In the genomic region with DNA sequence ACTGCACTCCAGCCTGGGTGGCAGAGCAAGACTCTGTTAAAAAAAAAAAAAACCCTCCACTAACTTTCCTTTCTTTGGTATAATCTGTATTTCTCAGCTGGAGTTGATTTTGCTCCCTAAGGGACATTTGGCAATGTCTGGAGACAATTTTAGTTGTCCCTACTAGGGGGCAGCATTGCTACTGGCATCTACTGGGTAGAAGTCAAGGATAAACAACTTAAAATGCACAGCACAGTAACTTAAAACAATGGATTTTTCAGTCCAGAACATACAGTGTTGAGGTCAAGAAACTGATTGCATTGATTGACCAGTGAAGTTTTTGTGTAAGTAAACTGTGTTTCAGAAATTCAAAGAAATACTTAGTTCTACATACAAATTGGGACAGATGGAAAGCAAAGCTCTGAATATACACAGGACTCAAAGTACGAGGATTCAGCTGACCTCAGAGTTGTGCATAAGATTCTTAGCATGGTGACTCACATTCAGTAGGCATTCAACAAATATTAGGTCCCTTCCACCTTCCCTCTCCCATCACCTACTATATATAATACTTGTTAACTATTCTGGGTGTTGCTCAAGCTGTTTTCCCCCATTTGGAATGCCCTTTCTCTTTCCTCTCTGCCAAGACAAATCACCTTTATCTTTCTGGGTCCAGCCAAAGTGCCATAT, we compare ENCODE assay signal across 10 cellular contexts. TPM values are rescaled to one million over a fixed set of nuclear protein-coding genes. Genes with fewer than 3 reads are reported as not detected.
DNase-seq lines count a peak whose midpoint lies in the region; ATAC-seq, FAIRE-seq and TF ChIP-seq lines count a peak whose summit lies in the region.
"Had no signal": no experiment of that assay in that cellular context is flagged by ENCODE, and none has a peak within 500 bp of the region (broad histone marks: within the 10 kb centered on the region; RNA-seq: fewer than 3 reads in every experiment).

No MANE protein-coding gene starts in this region.

- TF ChIP-seq CTCF in K562 (IDR thresholded peaks at IDR 0.05 in 2 of 3, conservative IDR thresholded peaks at IDR 0.05 in 1 of 3; ENCODE audit: insufficient read depth in 2 of 3, low read depth in 1 of 3, low read length in 3 of 3) (peak in 2 of 3 experiments; percentile 14 to 24; a peak in 1 of 6 replicates), lung (IDR thresholded peaks at IDR 0.05; ENCODE audit: control extremely low read depth, extremely low read depth) (peak; percentile 6)

- POLR2A ChIA-PET in K562 (lab: Yijun Ruan, JAX): no interaction called here
- POLR2A ChIA-PET in activated CD4-positive, alpha-beta T cell treated with anti-CD3 and anti-CD28 coated beads, Interleukin-2, amount 10 ng/mL, durations not matched to agents 7 days and 5 days (lab: Charles Lee): no interaction called here

- H3K4me3 Mint-ChIP-seq in activated CD4-positive, alpha-beta T cell treated with anti-CD3 and anti-CD28 coated beads, Interleukin-2, amount 10 ng/mL, durations not matched to agents 7 days and 5 days: no peak overlapping the region
- H3K4me3 Mint-ChIP-seq: memory B cell had no signal

- 0% methylated on average over 1 of the region's 1 CpG for WGBS in K562 (ENCODE audit: insufficient coverage, low coverage, missing lambda C conversion rate)
- WGBS in lung, 2 donors: 56 to 67% methylated on average over 1 of the region's 1 CpG

- TF ChIP-seq RAD21 in K562 (CRISPR knock-in tag; conservative IDR thresholded peaks at IDR 0.05 in 1 of 2, IDR thresholded peaks at IDR 0.05 in 1 of 2): peak in 1 of 2 experiments; percentile 25; a peak in 1 of 4 replicates

- H3K27ac Mint-ChIP-seq in activated CD4-positive, alpha-beta T cell treated with anti-CD3 and anti-CD28 coated beads, Interleukin-2, amount 10 ng/mL, durations not matched to agents 7 days and 5 days: no peak overlapping the region
- H3K27ac Mint-ChIP-seq: memory B cell had no signal

- no peaks in the 10 kb centered on the region for H3K9me2 ChIP-seq in Karpas-422 (replicated peaks; ENCODE audit: insufficient read depth, low read length)

- no peak overlapping the region for H3K4me2 ChIP-seq in Karpas-422 (ENCODE audit: low read depth, low read length, poor library complexity, severe bottlenecking)
- H3K4me2 ChIP-seq in K562 (ENCODE audit: insufficient read depth, low read length): no peak overlapping the region

- ATAC-seq in K562 (no peak), lung (ENCODE audit: insufficient read depth, low FRiP score) (no peak), HG02623 (IDR thresholded peaks at IDR 0.05; ENCODE audit: unreplicated experiment) (no peak)

- no TSS peak for BruUV-seq in K562 (replicated peaks; lab: Mats Ljungman, UMichigan)

- no peak overlapping the region for H3K9ac ChIP-seq in Karpas-422 (ENCODE audit: low read length)
- H3K9ac ChIP-seq in K562 (ENCODE audit: insufficient read depth in 1 of 2, low read depth in 2 of 2, low read length in 2 of 2): no peak overlapping the region

- CTCF ChIA-PET in K562 (lab: Yijun Ruan, JAX; ENCODE audit: low intra/inter-chr PET ratio): interaction anchor here (0.6 to 1.1 kb wide), 2 partner anchors 309 to 546 kb away, joined by 3 read pairs; no protein-coding TSS in a partner anchor
- CTCF ChIA-PET in activated CD4-positive, alpha-beta T cell treated with anti-CD3 and anti-CD28 coated beads, Interleukin-2, amount 10 ng/mL, durations not matched to agents 7 days and 5 days (lab: Charles Lee): no interaction called here

- H3K4me1 ChIP-seq in Karpas-422 (ENCODE audit: low read length): no peaks in the 10 kb centered on the region
- H3K4me1 ChIP-seq in K562 (replicated peaks in 1 of 2; ENCODE audit: control insufficient read depth in 2 of 2, insufficient read depth in 2 of 2, low read length in 2 of 2): no peaks in the 10 kb centered on the region
- H3K4me1 ChIP-seq in lung (ENCODE audit: control insufficient read depth in 2 of 2, insufficient read depth in 2 of 2, low read length in 2 of 2): peaks cover 0 to 6% of the 10 kb centered on the region in 2 donors

- H4K20me1 ChIP-seq in Karpas-422 (ENCODE audit: insufficient read depth, low read depth, low read length) (no peaks in the 10 kb centered on the region), K562 (replicated peaks; ENCODE audit: control insufficient read depth, insufficient read depth, low read length) (no peaks in the 10 kb centered on the region)

- DNase-seq in DMS53 treated with DMSO at 0.1 percent for 48 hours (lab: John Stamatoyannopoulos, UW; ENCODE audit: unreplicated experiment) (peak; percentile 23), Karpas-422 (peak; percentile 57), K562 (ENCODE audit: extremely low read depth in 1 of 4, low spot score in 3 of 4) (peak in 1 of 4 experiments; percentile 20), lung (ENCODE audit: low spot score) (no peak), activated T-cell treated with anti-CD3 and anti-CD28 coated beads for 4 hours (no peak), middle frontal gyrus (ENCODE audit: extremely low spot score, low spot score) (no peak)
- no peak for DNase-seq in activated CD4-positive, alpha-beta T cell treated with anti-CD3 and anti-CD28 coated beads, Interleukin-2, amount 10 ng/mL, durations not matched to agents 7 days and 5 days

- H3K36me3 ChIP-seq in Karpas-422 (ENCODE audit: insufficient read depth, low read length): no peaks in the 10 kb centered on the region
- H3K36me3 ChIP-seq in K562 (ENCODE audit: control insufficient read depth, insufficient read depth, low read length): no peaks in the 10 kb centered on the region
- H3K36me3 ChIP-seq in lung (ENCODE audit: control insufficient read depth in 2 of 2, insufficient read depth in 2 of 2, low read length in 2 of 2): no peaks in the 10 kb centered on the region

- H3K9me3 ChIP-seq in Karpas-422 (ENCODE audit: low read length) (no peaks in the 10 kb centered on the region), K562 (replicated peaks; ENCODE audit: control insufficient read depth, insufficient read depth, low read depth, low read length) (no peaks in the 10 kb centered on the region), lung (ENCODE audit: control insufficient read depth in 2 of 2, insufficient read depth in 1 of 2, low read length in 1 of 2) (peaks cover 0 to 2% of the 10 kb centered on the region in 2 donors)

- H3K4me1 Mint-ChIP-seq in activated CD4-positive, alpha-beta T cell treated with anti-CD3 and anti-CD28 coated beads, Interleukin-2, amount 10 ng/mL, durations not matched to agents 7 days and 5 days: peaks cover 15% of the 10 kb centered on the region
- H3K4me1 Mint-ChIP-seq: memory B cell had no signal

- no peaks in the 10 kb centered on the region for H3K36me3 Mint-ChIP-seq in activated CD4-positive, alpha-beta T cell treated with anti-CD3 and anti-CD28 coated beads, Interleukin-2, amount 10 ng/mL, durations not matched to agents 7 days and 5 days (ENCODE audit: low read depth)
- H3K36me3 Mint-ChIP-seq: memory B cell had no signal

- H3K9me1 ChIP-seq in K562 (ENCODE audit: control insufficient read depth, insufficient read depth, low read length): no peaks in the 10 kb centered on the region

- H3K79me2 ChIP-seq in Karpas-422 (ENCODE audit: low read length): no peaks in the 10 kb centered on the region
- no peaks in the 10 kb centered on the region for H3K79me2 ChIP-seq in K562 (ENCODE audit: control insufficient read depth, insufficient read depth, low read length)

- H3K27me3 Mint-ChIP-seq in activated CD4-positive, alpha-beta T cell treated with anti-CD3 and anti-CD28 coated beads, Interleukin-2, amount 10 ng/mL, durations not matched to agents 7 days and 5 days: no peaks in the 10 kb centered on the region
- H3K27me3 Mint-ChIP-seq: memory B cell had no signal

- intact Hi-C loops in K562 (cut with micrococcal nuclease): no loop called here

- FAIRE-seq in K562 (lab: Jason Lieb, UNC): no peak

- TF ChIP-seq POLR2A in K562 (conservative IDR thresholded peaks at IDR 0.05): no peak

- no peaks in the 10 kb centered on the region for H3K9me3 Mint-ChIP-seq in activated CD4-positive, alpha-beta T cell treated with anti-CD3 and anti-CD28 coated beads, Interleukin-2, amount 10 ng/mL, durations not matched to agents 7 days and 5 days
- H3K9me3 Mint-ChIP-seq: memory B cell had no signal

- H2AFZ ChIP-seq in Karpas-422 (ENCODE audit: low read length): no peak overlapping the region
- H2AFZ ChIP-seq in K562 (ENCODE audit: low read depth, low read length): no peak overlapping the region

- no peaks in the 10 kb centered on the region for H3K27me3 ChIP-seq in Karpas-422 (ENCODE audit: low read length)
- no peaks in the 10 kb centered on the region for H3K27me3 ChIP-seq in K562 (ENCODE audit: control insufficient read depth in 2 of 2, insufficient read depth in 2 of 2, low read length in 2 of 2)
- no peaks in the 10 kb centered on the region for H3K27me3 ChIP-seq in lung (ENCODE audit: control insufficient read depth, insufficient read depth)

- no peak for TF ChIP-seq EP300 in K562 (IDR thresholded peaks at IDR 0.05; ENCODE audit: low read length)

- in situ Hi-C loops in K562 (cut with MboI): no loop called here

- no peak overlapping the region for H3K4me3 ChIP-seq in Karpas-422 (ENCODE audit: low read length)
- no peak overlapping the region for H3K4me3 ChIP-seq in K562
- no peak overlapping the region for H3K4me3 ChIP-seq in lung

- H3K27ac ChIP-seq in Karpas-422 (ENCODE audit: low read length) (no peak overlapping the region), K562 (ENCODE audit: extremely low read depth, low read depth, low read length) (no peak overlapping the region), lung (ENCODE audit: low read depth in 1 of 2, low read length in 1 of 2) (no peak overlapping the region)

RNA-seq across cellular contexts. Expression of a gene that starts 8.8 kb away (rescaled TPM):
- total RNA-seq in Karpas-422 (2014; rRNA removed; shearing (Covaris generic); ENCODE audit: low replicate concordance): not detected in 2 replicates
- 0.97 and 2.9 TPM in 2 replicates for total RNA-seq in K562 (2011; cell fraction: chromatin; rRNA removed; ENCODE audit: low replicate concordance)
- 0.50 and 0.79 TPM in 2 replicates for total RNA-seq in K562 (2011; cell fraction: nucleolus; rRNA removed)
- total RNA-seq in K562 (2011; cell fraction: nucleoplasm; rRNA removed): 1.8 and 3.1 TPM in 2 replicates
- total RNA-seq in K562 (2014; rRNA removed) (1.6 and 2.0 TPM in 2 replicates), K562 (2014; rRNA removed; fragmentation: Illumina TruSeq; extraction: Trizol) (2.4 and 3.1 TPM in 2 replicates), K562 (2015; rRNA removed; fragmentation: Illumina TruSeq; extraction: Trizol) (2.7 and 2.8 TPM in 2 replicates), K562 (2021) (1.5 TPM in 2 replicates), lung (not detected)
- polyA plus RNA-seq in K562 (2011; rRNA removed) (0.66 and 3.3 TPM in 2 replicates), K562 (2014; fragmentation: Illumina TruSeq; extraction: Trizol) (2.1 and 2.7 TPM in 2 replicates), K562 (2014; fragmentation: Nextera tagmentation; extraction: Ambion mirVana) (under 1 TPM; 0.25 to 0.53 TPM), K562 (2014; rRNA removed) (2.3 and 2.5 TPM in 2 replicates), lung (not detected)
- polyA plus RNA-seq in K562 (2011; cell fraction: cytosol; rRNA removed): 0.28 and 0.37 TPM in 2 replicates
- 0.62 and 1.7 TPM in 2 replicates for polyA plus RNA-seq in K562 (2011; cell fraction: nucleus; rRNA removed)
- polyA plus RNA-seq in K562 (2012): 1.9 and 3.2 TPM in 2 replicates
- polyA minus RNA-seq in K562 (2011; rRNA and poly(A)+ RNA removed): 0.75 and 2.4 TPM in 2 replicates
- 0.36 and 1.0 TPM in 2 replicates for polyA minus RNA-seq in K562 (2011; cell fraction: cytosol; rRNA and poly(A)+ RNA removed)
- polyA minus RNA-seq in K562 (2011; cell fraction: nucleus; rRNA and poly(A)+ RNA removed): 0.33 and 0.81 TPM in 2 replicates
- not detected for total RNA-seq in activated CD4-positive, alpha-beta T cell treated with anti-CD3 and anti-CD28 coated beads, Interleukin-2, amount 10 ng/mL, durations not matched to agents 7 days and 5 days
- total RNA-seq: subcutaneous adipose tissue had no signal

Comparison
In these comparisons a context has a peak if more than half of its experiments do, and no peak if none do; other contexts are left out.
1. DNase-seq: peak in DMS53 treated with DMSO at 0.1 percent for 48 hours (single experiment) and Karpas-422 (single experiment); none in lung (single experiment), activated CD4-positive, alpha-beta T cell treated with anti-CD3 and anti-CD28 coated beads, Interleukin-2, amount 10 ng/mL, durations not matched to agents 7 days and 5 days (single experiment), activated T-cell treated with anti-CD3 and anti-CD28 coated beads for 4 hours (single experiment) and middle frontal gyrus (single experiment).